In the genomic region with DNA sequence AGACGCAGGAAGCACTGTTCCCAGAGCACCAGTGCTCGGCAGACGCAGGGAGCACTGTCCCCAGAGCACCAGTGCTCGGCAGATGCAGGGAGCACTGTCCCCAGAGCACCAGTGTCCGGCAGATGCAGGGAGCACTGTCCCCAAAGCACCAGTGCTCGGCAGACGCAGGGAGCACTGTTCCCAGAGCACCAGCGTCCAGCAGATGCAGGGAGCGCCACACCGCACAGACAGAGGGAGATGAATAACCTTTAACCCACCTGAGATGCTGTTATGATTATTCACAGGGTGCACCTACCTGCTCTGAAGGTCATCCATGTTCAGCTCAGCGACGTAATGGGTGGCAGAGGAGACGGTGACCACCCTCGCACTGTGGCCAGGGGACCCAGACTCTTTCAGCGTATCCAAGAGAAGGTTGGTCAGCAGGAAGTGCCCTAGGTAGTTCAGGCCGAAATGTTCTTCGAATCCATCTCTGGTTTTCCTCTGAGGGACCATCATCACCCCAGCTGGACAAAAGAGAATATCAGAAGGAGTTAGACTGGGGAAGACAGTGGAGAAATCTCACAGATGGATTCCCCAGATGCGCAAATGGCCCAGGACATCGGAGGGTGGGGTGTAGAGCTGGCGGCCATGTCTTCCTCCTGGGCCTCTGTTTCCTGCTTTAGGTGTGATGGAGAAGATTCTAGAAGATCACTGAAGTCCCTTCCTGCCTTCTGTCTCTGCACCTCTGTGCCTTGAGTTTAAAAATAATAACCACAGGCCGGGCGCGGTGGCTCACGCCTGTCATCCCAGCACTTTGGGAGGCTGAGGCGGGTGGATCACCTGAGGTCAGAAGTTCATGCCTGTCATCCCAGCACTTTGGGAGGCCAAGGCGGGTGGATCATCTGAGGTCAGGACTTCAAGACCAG, we compare ENCODE assay signal across 14 cellular contexts.
"Had no signal": no experiment of that assay in that cellular context is flagged by ENCODE, and none has a peak within 500 bp of the region (broad histone marks: within the 10 kb centered on the region; RNA-seq: fewer than 3 reads in every experiment).

No MANE protein-coding gene starts in this region.

- H3K36me3 ChIP-seq: adrenal gland, prostate gland had no signal

- FAIRE-seq: keratinocyte had no signal

- H3K27me3 Mint-ChIP-seq: stimulated activated naive CD8-positive, alpha-beta T cell treated with anti-CD3 and anti-CD28 coated beads, Interleukin-15, Interleukin-2, amounts not matched to agents 100 ng/mL and 50 ng/mL, for 24 hours had no signal

- H3K27me3 ChIP-seq: adrenal gland, gastrocnemius medialis had no signal

- DNase-seq: activated naive CD4-positive, alpha-beta T cell treated with Interleukin-2 at 50 U/mL for 16 hours; adrenal gland; central memory CD4-positive, alpha-beta T cell; effector memory CD4-positive, alpha-beta T cell; gastrocnemius medialis; stimulated activated CD4-positive, alpha-beta T cell treated with anti-CD3 and anti-CD28 coated beads, Interleukin-2, amount 100 ng/mL, for 24 hours had no signal

- H3K4me3 ChIP-seq: adrenal gland, gastrocnemius medialis, prostate gland, thoracic aorta had no signal

- H3K27ac ChIP-seq: adrenal gland, epithelial cell of prostate, gastrocnemius medialis, prostate gland, thoracic aorta had no signal

- H3K4me1 ChIP-seq: adrenal gland, gastrocnemius medialis had no signal

- ATAC-seq: gastrocnemius medialis, sciatic nerve had no signal

- H3K27ac Mint-ChIP-seq: activated T-helper 1 cell treated with anti-CD3 and anti-CD28 coated beads, Interleukin-12 subunit alpha, Interleukin-12 subunit beta, Interleukin-2, Interleukin-4 antibody, amounts not matched to agents 30 ng/mL and 10 ng/mL and 1 ng/mL, durations not matched to agents 14 hours and 24 hours and 36 hours; stimulated activated naive CD8-positive, alpha-beta T cell treated with anti-CD3 and anti-CD28 coated beads, Interleukin-15, Interleukin-2, amounts not matched to agents 100 ng/mL and 50 ng/mL, for 24 hours; T-helper 1 cell treated with Interleukin-12 subunit alpha and Interleukin-12 subunit beta and Interleukin-4 antibody, amounts not matched to agents 30 μg/mL and 1 μg/mL, for 36 hours had no signal

- H3K9me3 ChIP-seq: adrenal gland, gastrocnemius medialis, prostate gland, thoracic aorta had no signal

- H3K4me3 Mint-ChIP-seq: activated T-helper 1 cell treated with anti-CD3 and anti-CD28 coated beads, Interleukin-12 subunit alpha, Interleukin-12 subunit beta, Interleukin-2, Interleukin-4 antibody, amounts not matched to agents 30 ng/mL and 10 ng/mL and 1 ng/mL, durations not matched to agents 14 hours and 24 hours and 36 hours; stimulated activated naive CD8-positive, alpha-beta T cell treated with anti-CD3 and anti-CD28 coated beads, Interleukin-15, Interleukin-2, amounts not matched to agents 100 ng/mL and 50 ng/mL, for 24 hours; T-helper 1 cell treated with Interleukin-12 subunit alpha and Interleukin-12 subunit beta and Interleukin-4 antibody, amounts not matched to agents 30 μg/mL and 1 μg/mL, for 36 hours had no signal
